9 cellular contexts compared by ENCODE assay signal in genomic region chr10:69359089-69360025, GRCh38. TPM values are rescaled to one million over a fixed set of nuclear protein-coding genes. Genes with fewer than 3 reads are reported as not detected.
A peak's percentile ranks its signal among the peaks of the same experiment; 100 is the strongest.
DNase-seq lines count a peak whose midpoint lies in the region; ATAC-seq, FAIRE-seq and TF ChIP-seq lines count a peak whose summit lies in the region.
"Had no signal": no experiment of that assay in that cellular context is flagged by ENCODE, and none has a peak within 500 bp of the region (broad histone marks: within the 10 kb centered on the region; RNA-seq: fewer than 3 reads in every experiment).

No MANE protein-coding gene starts in this region.

- peak; percentile 87 for ATAC-seq in activated naive CD8-positive, alpha-beta T cell treated with anti-CD3 and anti-CD28 coated beads, Interleukin-2, amount 10 ng/mL, durations not matched to agents 7 days and 5 days (ENCODE audit: low read depth)
- peak; percentile 59 to 64 for ATAC-seq in natural killer cell treated with Interleukin-12 subunit alpha and Interleukin-12 subunit beta and Interleukin-15 and Interleukin-18, amount 100 ng/mL, for 72 hours
- ATAC-seq in HG02852 (IDR thresholded peaks at IDR 0.05; ENCODE audit: unreplicated experiment): no peak

- H3K36me3 Mint-ChIP-seq in CD8-positive, alpha-beta memory T cell: peaks cover 0 to 43% (median 5%) of the 10 kb centered on the region in 3 donors
- H3K36me3 Mint-ChIP-seq in activated naive CD8-positive, alpha-beta T cell treated with anti-CD3 and anti-CD28 coated beads, Interleukin-2, amount 10 ng/mL, durations not matched to agents 7 days and 5 days: peaks cover 23% of the 10 kb centered on the region
- no peaks in the 10 kb centered on the region for H3K36me3 Mint-ChIP-seq in natural killer cell treated with Interleukin-12 subunit alpha and Interleukin-12 subunit beta and Interleukin-15 and Interleukin-18, amount 100 ng/mL, for 72 hours

- no peak for TF ChIP-seq CTCF in NB4 (IDR thresholded peaks at IDR 0.05; ENCODE audit: low read depth, low read length)
- no peak for TF ChIP-seq CTCF in vagina (IDR thresholded peaks at IDR 0.05)

- no peak for FAIRE-seq in HTR-8/SVneo (lab: Jason Lieb, UNC)

- no peaks in the 10 kb centered on the region for H3K36me3 ChIP-seq in CD8-positive, alpha-beta memory T cell (ENCODE audit: insufficient read depth, low read length)
- peaks cover 0 to 9% of the 10 kb centered on the region in 2 donors for H3K36me3 ChIP-seq in vagina

- no peak overlapping the region for H3K27ac ChIP-seq in CD8-positive, alpha-beta memory T cell (ENCODE audit: low read depth, low read length)
- H3K27ac ChIP-seq in vagina: no peak overlapping the region

- CTCF ChIA-PET in CD8-positive, alpha-beta memory T cell (lab: Charles Lee): no interaction called here

- TF ChIP-seq POLR2A in NB4 (IDR thresholded peaks at IDR 0.05; ENCODE audit: extremely low read depth, insufficient read length) (no peak), vagina (IDR thresholded peaks at IDR 0.05) (no peak)

- no peaks in the 10 kb centered on the region for H3K27me3 Mint-ChIP-seq in CD8-positive, alpha-beta memory T cell
- no peaks in the 10 kb centered on the region for H3K27me3 Mint-ChIP-seq in activated naive CD8-positive, alpha-beta T cell treated with anti-CD3 and anti-CD28 coated beads, Interleukin-2, amount 10 ng/mL, durations not matched to agents 7 days and 5 days
- H3K27me3 Mint-ChIP-seq in natural killer cell treated with Interleukin-12 subunit alpha and Interleukin-12 subunit beta and Interleukin-15 and Interleukin-18, amount 100 ng/mL, for 72 hours: no peaks in the 10 kb centered on the region

- H3K4me3 Mint-ChIP-seq in CD8-positive, alpha-beta memory T cell: peak overlapping the region; percentile 2 to 78 (median 59)
- peak overlapping the region; percentile 22 for H3K4me3 Mint-ChIP-seq in activated naive CD8-positive, alpha-beta T cell treated with anti-CD3 and anti-CD28 coated beads, Interleukin-2, amount 10 ng/mL, durations not matched to agents 7 days and 5 days
- H3K4me3 Mint-ChIP-seq in natural killer cell treated with Interleukin-12 subunit alpha and Interleukin-12 subunit beta and Interleukin-15 and Interleukin-18, amount 100 ng/mL, for 72 hours: peak overlapping the region; percentile 34

- intact Hi-C loops in vagina (cut with DNase I): no loop called here

- peak overlapping the region; percentile 38 for H3K4me3 ChIP-seq in CD8-positive, alpha-beta memory T cell (ENCODE audit: low read length)
- H3K4me3 ChIP-seq in NB4 (ENCODE audit: low read depth, low read length) (no peak overlapping the region), vagina (no peak overlapping the region)

- H3K9me3 ChIP-seq in CD8-positive, alpha-beta memory T cell (ENCODE audit: low read length): no peaks in the 10 kb centered on the region
- no peaks in the 10 kb centered on the region for H3K9me3 ChIP-seq in vagina

- H3K4me1 ChIP-seq in CD8-positive, alpha-beta memory T cell (ENCODE audit: insufficient read depth, low read length): peaks cover 53% of the 10 kb centered on the region
- H3K4me1 ChIP-seq in vagina: peaks cover 63% of the 10 kb centered on the region

- POLR2A ChIA-PET in CD8-positive, alpha-beta memory T cell (lab: Charles Lee): no interaction called here
- POLR2A ChIA-PET in activated naive CD8-positive, alpha-beta T cell treated with anti-CD3 and anti-CD28 coated beads, Interleukin-2, amount 10 ng/mL, durations not matched to agents 7 days and 5 days (lab: Charles Lee): interaction anchor here (0.6 to 1.4 kb wide), 5 partner anchors 11 to 40 kb away, joined by 3 to 5 read pairs (median 4); no protein-coding TSS in a partner anchor

- H3K27ac Mint-ChIP-seq in CD8-positive, alpha-beta memory T cell: peak overlapping the region; percentile 29 to 93 (median 80)
- H3K27ac Mint-ChIP-seq in activated naive CD8-positive, alpha-beta T cell treated with anti-CD3 and anti-CD28 coated beads, Interleukin-2, amount 10 ng/mL, durations not matched to agents 7 days and 5 days: peak overlapping the region; percentile 72
- peak overlapping the region; percentile 25 to 73 for H3K27ac Mint-ChIP-seq in natural killer cell treated with Interleukin-12 subunit alpha and Interleukin-12 subunit beta and Interleukin-15 and Interleukin-18, amount 100 ng/mL, for 72 hours

- peak in 3 of 5 donors; percentile 25 to 76 (median 44) for DNase-seq in CD8-positive, alpha-beta memory T cell
- DNase-seq in NB4 (ENCODE audit: low read depth) (peak; percentile 76), HTR-8/SVneo (ENCODE audit: insufficient read length, low spot score) (no peak), vagina (ENCODE audit: extremely low spot score in 2 of 2) (no peak)
- no peak for DNase-seq in activated naive CD8-positive, alpha-beta T cell treated with anti-CD3 and anti-CD28 coated beads, Interleukin-2, amount 10 ng/mL, durations not matched to agents 7 days and 5 days
- DNase-seq in natural killer cell treated with Interleukin-12 subunit alpha and Interleukin-12 subunit beta and Interleukin-15 and Interleukin-18, amount 100 ng/mL, for 72 hours (ENCODE audit: low spot score): no peak
- DNase-seq in stimulated activated CD4-positive, alpha-beta T cell treated with anti-CD3 and anti-CD28 coated beads, Interleukin-15, amount 100 ng/mL, for 24 hours: no peak
- DNase-seq: cerebellar nuclear complex had no signal

- peaks cover 48 to 58% (median 56%) of the 10 kb centered on the region in 3 donors for H3K4me1 Mint-ChIP-seq in CD8-positive, alpha-beta memory T cell
- H3K4me1 Mint-ChIP-seq in activated naive CD8-positive, alpha-beta T cell treated with anti-CD3 and anti-CD28 coated beads, Interleukin-2, amount 10 ng/mL, durations not matched to agents 7 days and 5 days: peaks cover 46% of the 10 kb centered on the region
- peaks cover 32 to 36% of the 10 kb centered on the region in 2 donors for H3K4me1 Mint-ChIP-seq in natural killer cell treated with Interleukin-12 subunit alpha and Interleukin-12 subunit beta and Interleukin-15 and Interleukin-18, amount 100 ng/mL, for 72 hours (ENCODE audit: low read depth in 2 of 2)

- no peaks in the 10 kb centered on the region for H3K27me3 ChIP-seq in CD8-positive, alpha-beta memory T cell (ENCODE audit: insufficient read depth, low read length, poor library complexity, severe bottlenecking)
- no peaks in the 10 kb centered on the region for H3K27me3 ChIP-seq in vagina

- H3K9me3 Mint-ChIP-seq in CD8-positive, alpha-beta memory T cell: no peaks in the 10 kb centered on the region
- H3K9me3 Mint-ChIP-seq in activated naive CD8-positive, alpha-beta T cell treated with anti-CD3 and anti-CD28 coated beads, Interleukin-2, amount 10 ng/mL, durations not matched to agents 7 days and 5 days: no peaks in the 10 kb centered on the region
- no peaks in the 10 kb centered on the region for H3K9me3 Mint-ChIP-seq in natural killer cell treated with Interleukin-12 subunit alpha and Interleukin-12 subunit beta and Interleukin-15 and Interleukin-18, amount 100 ng/mL, for 72 hours

RNA-seq across cellular contexts. Expression of gene TACR2, which starts 57.4 kb away (rescaled TPM):
- total RNA-seq in CD8-positive, alpha-beta memory T cell: not detected
- not detected for polyA plus RNA-seq in CD8-positive, alpha-beta memory T cell
- not detected for total RNA-seq in activated naive CD8-positive, alpha-beta T cell treated with anti-CD3 and anti-CD28 coated beads, Interleukin-2, amount 10 ng/mL, durations not matched to agents 7 days and 5 days
- total RNA-seq in natural killer cell treated with Interleukin-12 subunit alpha and Interleukin-12 subunit beta and Interleukin-15 and Interleukin-18, amount 100 ng/mL, for 72 hours: not detected
- total RNA-seq in vagina: 6.1 TPM

Comparison
In these comparisons a context has a peak if more than half of its experiments do, and no peak if none do; other contexts are left out.
1. DNase-seq: peak in CD8-positive, alpha-beta memory T cell (3 of 5) and NB4 (single experiment); none in activated naive CD8-positive, alpha-beta T cell treated with anti-CD3 and anti-CD28 coated beads, Interleukin-2, amount 10 ng/mL, durations not matched to agents 7 days and 5 days (single experiment), natural killer cell treated with Interleukin-12 subunit alpha and Interleukin-12 subunit beta and Interleukin-15 and Interleukin-18, amount 100 ng/mL, for 72 hours (single experiment), HTR-8/SVneo (single experiment), vagina (0 of 2) and stimulated activated CD4-positive, alpha-beta T cell treated with anti-CD3 and anti-CD28 coated beads, Interleukin-15, amount 100 ng/mL, for 24 hours (single experiment).
2. Peak in every context shown above with its lines, with median percentiles within 50 percentile points of each other: H3K27ac Mint-ChIP-seq and H3K4me3 Mint-ChIP-seq.